28 cellular contexts compared by ENCODE assay signal in genomic region chr3:14305321-14305720, GRCh38.
DNase-seq lines count a peak whose midpoint lies in the region; ATAC-seq and TF ChIP-seq lines count a peak whose summit lies in the region.
"Had no signal": no experiment of that assay in that cellular context is flagged by ENCODE, and none has a peak within 500 bp of the region (broad histone marks: within the 10 kb centered on the region; RNA-seq: fewer than 3 reads in every experiment).

No MANE protein-coding gene starts in this region.

- H3K79me2 ChIP-seq in mammary epithelial cell (ENCODE audit: insufficient read depth, low read length), result no peaks in the 10 kb centered on the region
- H3K79me2 ChIP-seq: parathyroid adenoma had no signal

- in situ Hi-C loops in mammary epithelial cell (cut with MboI; ENCODE audit: low sequenced_read_pairs in 2 of 2), result no loop called here
- in situ Hi-C loops in KBM-7 (cut with MboI; ENCODE audit: low pct_unique_long_range_greater_than_20kb, low sequenced_read_pairs), result no loop called here
- in situ Hi-C loops in ACHN (cut with HindIII; ENCODE audit: low pct_ligation_motif_present, low pct_unique_long_range_greater_than_20kb, low sequenced_read_pairs), result no loop called here

- 83% methylated on average over 8 of the region's 8 CpGs for WGBS in mammary epithelial cell (ENCODE audit: low coverage, missing lambda C conversion rate)
- 54 to 66% (median 62%) methylated on average over 8 of the region's 8 CpGs for WGBS in adrenal gland, 4 donors

- peak overlapping the region; percentile 66 to 67 for H3K27ac ChIP-seq in breast epithelium
- no peak overlapping the region for H3K27ac ChIP-seq in mammary epithelial cell (ENCODE audit: insufficient read depth, low read depth, low read length)
- no peak overlapping the region for H3K27ac ChIP-seq in adrenal gland
- H3K27ac ChIP-seq: brain microvascular endothelial cell, KMS-11, parathyroid adenoma, spleen, thoracic aorta, WERI-Rb-1 had no signal

- H3K36me3 ChIP-seq in breast epithelium (no peaks in the 10 kb centered on the region), mammary epithelial cell (ENCODE audit: insufficient read depth, low read length) (no peaks in the 10 kb centered on the region), adrenal gland (replicated peaks in 1 of 2) (no peaks in the 10 kb centered on the region)
- H3K36me3 ChIP-seq: brain microvascular endothelial cell, right atrium auricular region, spleen, thoracic aorta, WERI-Rb-1 had no signal

- no TSS peak for BruUV-seq in mammary epithelial cell (replicated peaks; lab: Mats Ljungman, UMichigan)

- H3K4me2 ChIP-seq in mammary epithelial cell (ENCODE audit: insufficient read depth, low read depth, low read length), result no peak overlapping the region
- H3K4me2 ChIP-seq: KMS-11 had no signal

- TF ChIP-seq POLR2A in breast epithelium (IDR thresholded peaks at IDR 0.05) (no peak), adrenal gland (IDR thresholded peaks at IDR 0.05) (no peak)

- TF ChIP-seq CTCF in breast epithelium (IDR thresholded peaks at IDR 0.05) (no peak), mammary epithelial cell (conservative IDR thresholded peaks at IDR 0.05 in 1 of 2, IDR thresholded peaks at IDR 0.05 in 1 of 2; ENCODE audit: extremely low read depth in 1 of 2, insufficient read depth in 1 of 2, low read depth in 1 of 2, low read length in 2 of 2) (no peak), adrenal gland (IDR thresholded peaks at IDR 0.05) (no peak)

- H3K9me3 ChIP-seq in breast epithelium (no peaks in the 10 kb centered on the region), mammary epithelial cell (replicated peaks; ENCODE audit: insufficient read depth, low read length) (no peaks in the 10 kb centered on the region), adrenal gland (replicated peaks in 1 of 3) (no peaks in the 10 kb centered on the region)
- H3K9me3 ChIP-seq: right atrium auricular region, spleen, thoracic aorta had no signal

- H4K20me1 ChIP-seq in mammary epithelial cell (ENCODE audit: insufficient read depth, low read length), result no peaks in the 10 kb centered on the region

- dilution Hi-C loops in mammary epithelial cell (cut with HindIII; ENCODE audit: low sequenced_read_pairs), result no loop called here

- H3K27me3 ChIP-seq in breast epithelium, result peaks cover 0 to 3% of the 10 kb centered on the region in 2 donors
- no peaks in the 10 kb centered on the region for H3K27me3 ChIP-seq in mammary epithelial cell (ENCODE audit: insufficient read depth, low read length)
- no peaks in the 10 kb centered on the region for H3K27me3 ChIP-seq in adrenal gland
- H3K27me3 ChIP-seq: right atrium auricular region had no signal

- H3K4me1 ChIP-seq in breast epithelium (peaks cover 0 to 5% of the 10 kb centered on the region in 2 donors), mammary epithelial cell (ENCODE audit: insufficient read depth, low read length) (peaks cover 6% of the 10 kb centered on the region), adrenal gland (replicated peaks in 1 of 2) (peaks cover 0 to 12% of the 10 kb centered on the region in 2 donors)
- H3K4me1 ChIP-seq: parathyroid adenoma had no signal

- no peak for ATAC-seq in HG03442 (IDR thresholded peaks at IDR 0.05; ENCODE audit: unreplicated experiment)
- ATAC-seq: CD8-positive, alpha-beta T cell; stimulated activated naive CD8-positive, alpha-beta T cell treated with anti-CD3 and anti-CD28 coated beads, Interleukin-15, amount 100 ng/mL, for 72 hours had no signal

- H3K9ac ChIP-seq in mammary epithelial cell (ENCODE audit: insufficient read depth, low read length), result no peak overlapping the region
- H3K9ac ChIP-seq: KMS-11, parathyroid adenoma had no signal

- intact Hi-C loops in breast epithelium (cut with DNase I; ENCODE audit: low total_unique reads) (loop anchor here (10.0 kb wide), 1 partner anchor 89 kb away; no protein-coding TSS in a partner anchor), mammary epithelial cell (cut with micrococcal nuclease) (no loop called here), adrenal gland (cut with DNase I) (no loop called here)

- no peak for DNase-seq in breast epithelium (ENCODE audit: low spot score in 2 of 2)
- DNase-seq in mammary epithelial cell, result no peak
- DNase-seq in OCI-M1 (lab: John Stamatoyannopoulos, UW), result peak; percentile 29
- peak; percentile 17 for DNase-seq in iris pigment epithelial cell (ENCODE audit: low read depth)
- no peak for DNase-seq in KBM-7
- DNase-seq in ACHN, result no peak
- no peak for DNase-seq in adrenal gland
- DNase-seq: activated CD4-positive, alpha-beta T cell treated with anti-CD3 and anti-CD28 coated beads for 4 hours; activated naive CD4-positive, alpha-beta T cell treated with anti-CD3 and anti-CD28 coated beads, Interleukin-2, amount 50 U/mL, for 16 hours; amygdala; brain microvascular endothelial cell; CD8-positive, alpha-beta T cell; hypothalamus; immature natural killer cell; MM.1S; NCI-H146; NCI-H2107; NCI-H82; spleen; stimulated activated CD4-positive, alpha-beta T cell treated with anti-CD3 and anti-CD28 coated beads, Interleukin-2, amount 100 ng/mL, for 48 hours; stimulated activated naive CD8-positive, alpha-beta T cell treated with anti-CD3 and anti-CD28 coated beads, Interleukin-15, amount 100 ng/mL, for 72 hours; T-helper 9 cell; WERI-Rb-1 had no signal

- no peak overlapping the region for H2AFZ ChIP-seq in mammary epithelial cell (ENCODE audit: low read depth, low read length)
- H2AFZ ChIP-seq: parathyroid adenoma had no signal

- H3K4me3 ChIP-seq in breast epithelium (no peak overlapping the region), mammary epithelial cell (replicated peaks in 1 of 3; ENCODE audit: insufficient read depth in 1 of 3, low read depth in 2 of 3, low read length in 3 of 3) (no peak overlapping the region), adrenal gland (no peak overlapping the region)
- H3K4me3 ChIP-seq: right atrium auricular region, spleen, thoracic aorta had no signal

- CTCF ChIA-PET in mammary epithelial cell (lab: Charles Lee; ENCODE audit: low non-redundant PET), result no interaction called here

Comparison
In these comparisons a context has a peak if more than half of its experiments do, and no peak if none do; other contexts are left out.
1. H3K27ac ChIP-seq: peak in breast epithelium (2 of 2); none in mammary epithelial cell (single experiment) and adrenal gland (0 of 5).
2. DNase-seq: peak in OCI-M1 (single experiment) and iris pigment epithelial cell (single experiment); none in breast epithelium (0 of 2), mammary epithelial cell (single experiment), KBM-7 (single experiment), ACHN (single experiment) and adrenal gland (0 of 7).